In genomic region chr4:12633058-12633651, GRCh38 we compare ENCODE assay signal across 8 cellular contexts.
DNase-seq lines count a peak whose midpoint lies in the region; TF ChIP-seq lines count a peak whose summit lies in the region.

No MANE protein-coding gene starts in this region.

- H3K4me1 ChIP-seq in GM23248 (ENCODE audit: insufficient read depth) (no peaks in the 10 kb centered on the region), Peyer's patch (no peaks in the 10 kb centered on the region), osteoblast (ENCODE audit: insufficient read depth, low read length) (no peaks in the 10 kb centered on the region), thyroid gland (no peaks in the 10 kb centered on the region)

- no peak overlapping the region for H3K9ac ChIP-seq in GM23248

- DNase-seq in GDM1 (lab: John Stamatoyannopoulos, UW): peak; percentile 57
- peak; percentile 56 for DNase-seq in GM23248
- DNase-seq in KG1 (lab: John Stamatoyannopoulos, UW): peak; percentile 56
- peak; percentile 57 to 87 (median 81) for DNase-seq in Peyer's patch
- DNase-seq in activated T-helper 1 cell treated with anti-CD3 and anti-CD28 coated beads, Interleukin-2, amount 50 U/mL, for 16 hours (ENCODE audit: low read depth in 1 of 2, low spot score in 1 of 2): peak; percentile 37 to 38
- peak; percentile 6 to 42 for DNase-seq in foreskin fibroblast
- peak; percentile 27 for DNase-seq in osteoblast (ENCODE audit: insufficient read length, low spot score, missing footprints)
- peak; percentile 66 to 68 for DNase-seq in thyroid gland

- no peaks in the 10 kb centered on the region for H3F3A ChIP-seq in GM23248 (ENCODE audit: insufficient read depth)

- H3K4me3 ChIP-seq in GM23248 (no peak overlapping the region), Peyer's patch (no peak overlapping the region), foreskin fibroblast (ENCODE audit: low read depth in 1 of 2, low read length in 2 of 2) (no peak overlapping the region), osteoblast (ENCODE audit: insufficient read depth, low read length) (no peak overlapping the region), thyroid gland (replicated peaks in 1 of 3) (no peak overlapping the region)

- H2AFZ ChIP-seq in GM23248 (no peak overlapping the region), osteoblast (ENCODE audit: low read length) (no peak overlapping the region)

- in situ Hi-C loops in GM23248 (cut with MboI): no loop called here

- no peaks in the 10 kb centered on the region for H3K9me2 ChIP-seq in GM23248 (ENCODE audit: insufficient read depth)

- H3K27me3 ChIP-seq in GM23248 (replicated peaks; ENCODE audit: insufficient read depth) (no peaks in the 10 kb centered on the region), Peyer's patch (no peaks in the 10 kb centered on the region), osteoblast (ENCODE audit: insufficient read depth, low read length) (no peaks in the 10 kb centered on the region), thyroid gland (no peaks in the 10 kb centered on the region)

- TF ChIP-seq CTCF in Peyer's patch (IDR thresholded peaks at IDR 0.05): peak; percentile 46 to 87 (median 83)
- peak; percentile 78 for TF ChIP-seq CTCF in foreskin fibroblast (IDR thresholded peaks at IDR 0.05; ENCODE audit: low read depth, low read length)
- TF ChIP-seq CTCF in osteoblast (IDR thresholded peaks at IDR 0.05; ENCODE audit: extremely low read depth, low read depth, low read length): peak; percentile 92
- peak; percentile 54 to 76 (median 68) for TF ChIP-seq CTCF in thyroid gland (IDR thresholded peaks at IDR 0.05)

- intact Hi-C loops in thyroid gland (cut with DNase I): no loop called here

- H3K79me2 ChIP-seq in GM23248 (ENCODE audit: insufficient read depth) (no peaks in the 10 kb centered on the region), osteoblast (ENCODE audit: insufficient read depth, low read length) (no peaks in the 10 kb centered on the region)

- 2 to 3% methylated on average over 15 of the region's 15 CpGs for WGBS in GM23248 (ENCODE audit: low coverage in 1 of 2, low lambda C conversion rate in 2 of 2, missing lambda C conversion rate in 2 of 2), 2 experiments
- WGBS in thyroid gland, 2 donors: 10 to 11% methylated on average over 15 of the region's 15 CpGs

- H3K36me3 ChIP-seq in GM23248 (ENCODE audit: low read depth) (no peaks in the 10 kb centered on the region), Peyer's patch (no peaks in the 10 kb centered on the region), osteoblast (ENCODE audit: insufficient read depth, low read length) (no peaks in the 10 kb centered on the region), thyroid gland (no peaks in the 10 kb centered on the region)

- H3K9me3 ChIP-seq in GM23248 (ENCODE audit: low read depth) (no peaks in the 10 kb centered on the region), Peyer's patch (no peaks in the 10 kb centered on the region), osteoblast (ENCODE audit: low read depth, low read length) (no peaks in the 10 kb centered on the region), thyroid gland (no peaks in the 10 kb centered on the region)

- TF ChIP-seq POLR2A in Peyer's patch (IDR thresholded peaks at IDR 0.05) (no peak), thyroid gland (IDR thresholded peaks at IDR 0.05) (no peak)

- H4K20me1 ChIP-seq in GM23248 (ENCODE audit: insufficient read depth) (no peaks in the 10 kb centered on the region), osteoblast (ENCODE audit: insufficient read depth, low read length) (no peaks in the 10 kb centered on the region)

- H3K27ac ChIP-seq in GM23248: no peak overlapping the region
- H3K27ac ChIP-seq in Peyer's patch: no peak overlapping the region
- no peak overlapping the region for H3K27ac ChIP-seq in osteoblast (ENCODE audit: low read depth, low read length)
- no peak overlapping the region for H3K27ac ChIP-seq in thyroid gland

- no peak overlapping the region for H3K4me2 ChIP-seq in GM23248 (ENCODE audit: unreplicated experiment)
- H3K4me2 ChIP-seq in osteoblast (ENCODE audit: insufficient read depth, low read length): no peak overlapping the region

Comparison
In these comparisons a context has a peak if more than half of its experiments do, and no peak if none do; other contexts are left out.
1. DNase-seq: peak in every context shown above with its lines; median percentile 81 in Peyer's patch; 67 in thyroid gland; 57 in GDM1; 56 in GM23248; 56 in KG1; 38 in activated T-helper 1 cell treated with anti-CD3 and anti-CD28 coated beads, Interleukin-2, amount 50 U/mL, for 16 hours; 27 in osteoblast; 24 in foreskin fibroblast.